17 cellular contexts compared by ENCODE assay signal in genomic region chr2:12761109-12761508, GRCh38. TPM values are rescaled to one million over a fixed set of nuclear protein-coding genes. Genes with fewer than 3 reads are reported as not detected.
A peak's percentile ranks its signal among the peaks of the same experiment; 100 is the strongest.
DNase-seq lines count a peak whose midpoint lies in the region; ATAC-seq, FAIRE-seq and TF ChIP-seq lines count a peak whose summit lies in the region.
"Had no signal": no experiment of that assay in that cellular context is flagged by ENCODE, and none has a peak within 500 bp of the region (broad histone marks: within the 10 kb centered on the region; RNA-seq: fewer than 3 reads in every experiment).

No MANE protein-coding gene starts in this region.

- intact Hi-C loops in kidney (cut with DNase I), result no loop called here

- H3K9me3 ChIP-seq in CD4-positive, CD25-positive, alpha-beta regulatory T cell (ENCODE audit: control insufficient read depth in 2 of 2, low read length in 2 of 2), result no peaks in the 10 kb centered on the region
- no peaks in the 10 kb centered on the region for H3K9me3 ChIP-seq in CD8-positive, alpha-beta memory T cell (ENCODE audit: low read length)
- H3K9me3 ChIP-seq in T-helper 17 cell (ENCODE audit: control insufficient read depth, low read length, poor library complexity, severe bottlenecking) (no peaks in the 10 kb centered on the region), kidney (ENCODE audit: control insufficient read depth in 1 of 2, low read length in 2 of 2) (no peaks in the 10 kb centered on the region)
- H3K9me3 ChIP-seq: A549 had no signal

- DNase-seq in CD4-positive, CD25-positive, alpha-beta regulatory T cell, result peak in 2 of 3 donors; percentile 5 to 24
- no peak for DNase-seq in CD8-positive, alpha-beta memory T cell
- DNase-seq in T-helper 17 cell (no peak), osteocyte (ENCODE audit: extremely low spot score, unreplicated experiment) (no peak), kidney (no peak)
- no peak for DNase-seq in central memory CD4-positive, alpha-beta T cell
- DNase-seq: Calu3, DMS 273 treated with DMSO at 0.1 percent for 48 hours, DMS79, EL, H7 had no signal

- H3K36me3 ChIP-seq in CD4-positive, CD25-positive, alpha-beta regulatory T cell (ENCODE audit: control insufficient read depth, insufficient read depth, low read length), result no peaks in the 10 kb centered on the region
- no peaks in the 10 kb centered on the region for H3K36me3 ChIP-seq in CD8-positive, alpha-beta memory T cell (ENCODE audit: insufficient read depth, low read length)
- no peaks in the 10 kb centered on the region for H3K36me3 ChIP-seq in kidney (ENCODE audit: control insufficient read depth in 1 of 2, insufficient read depth in 2 of 2, low read length in 2 of 2)

- no peaks in the 10 kb centered on the region for H3K27me3 Mint-ChIP-seq in CD4-positive, CD25-positive, alpha-beta regulatory T cell
- H3K27me3 Mint-ChIP-seq in CD8-positive, alpha-beta memory T cell, result peaks cover 0 to 2% of the 10 kb centered on the region in 2 donors
- no peaks in the 10 kb centered on the region for H3K27me3 Mint-ChIP-seq in T-helper 17 cell
- no peaks in the 10 kb centered on the region for H3K27me3 Mint-ChIP-seq in osteocyte (ENCODE audit: unreplicated experiment)

- FAIRE-seq in kidney (lab: Jason Lieb, UNC), result no peak
- FAIRE-seq: A549, G401.6, GM12891 had no signal

- H3K9ac ChIP-seq in kidney (ENCODE audit: low read length in 2 of 2), result no peak overlapping the region

- peak in 1 of 2 donors; percentile 48 for ATAC-seq in CD4-positive, CD25-positive, alpha-beta regulatory T cell (ENCODE audit: low read depth in 2 of 2)
- peak; percentile 65 for ATAC-seq in T-helper 17 cell
- no peak for ATAC-seq in GM21723 (IDR thresholded peaks at IDR 0.05; ENCODE audit: unreplicated experiment)
- ATAC-seq: A549, GM23338 had no signal

- POLR2A ChIA-PET in CD8-positive, alpha-beta memory T cell (lab: Charles Lee), result no interaction called here

- CTCF ChIA-PET in CD8-positive, alpha-beta memory T cell (lab: Charles Lee), result interaction anchor here (1.3 kb wide), 1 partner anchor 43 kb away, joined by 3 read pairs; no protein-coding TSS in a partner anchor

- no peaks in the 10 kb centered on the region for H3K36me3 Mint-ChIP-seq in CD4-positive, CD25-positive, alpha-beta regulatory T cell
- peaks cover 0 to 10% (median 0%) of the 10 kb centered on the region in 3 donors for H3K36me3 Mint-ChIP-seq in CD8-positive, alpha-beta memory T cell
- H3K36me3 Mint-ChIP-seq in T-helper 17 cell (ENCODE audit: low read depth) (no peaks in the 10 kb centered on the region), osteocyte (ENCODE audit: unreplicated experiment) (no peaks in the 10 kb centered on the region)
- H3K36me3 Mint-ChIP-seq: CD14-positive monocyte had no signal

- peaks cover 13 to 19% (median 16%) of the 10 kb centered on the region in 4 donors for H3K4me1 Mint-ChIP-seq in CD4-positive, CD25-positive, alpha-beta regulatory T cell
- peaks cover 11 to 14% (median 13%) of the 10 kb centered on the region in 3 donors for H3K4me1 Mint-ChIP-seq in CD8-positive, alpha-beta memory T cell
- H3K4me1 Mint-ChIP-seq in T-helper 17 cell, result peaks cover 12% of the 10 kb centered on the region
- H3K4me1 Mint-ChIP-seq in osteocyte (ENCODE audit: unreplicated experiment), result peaks cover 58% of the 10 kb centered on the region
- H3K4me1 Mint-ChIP-seq: CD14-positive monocyte had no signal

- no peaks in the 10 kb centered on the region for H3K27me3 ChIP-seq in CD4-positive, CD25-positive, alpha-beta regulatory T cell (ENCODE audit: control insufficient read depth, insufficient read depth, low read length)
- no peaks in the 10 kb centered on the region for H3K27me3 ChIP-seq in CD8-positive, alpha-beta memory T cell (ENCODE audit: insufficient read depth, low read length, poor library complexity, severe bottlenecking)

- peak overlapping the region; percentile 28 for H3K4me3 ChIP-seq in CD4-positive, CD25-positive, alpha-beta regulatory T cell (ENCODE audit: low read depth, low read length)
- H3K4me3 ChIP-seq in CD8-positive, alpha-beta memory T cell (ENCODE audit: low read length), result no peak overlapping the region
- no peak overlapping the region for H3K4me3 ChIP-seq in kidney (ENCODE audit: low read length in 2 of 2)
- H3K4me3 ChIP-seq: A549, GM23338 had no signal

- H3K27ac Mint-ChIP-seq in CD4-positive, CD25-positive, alpha-beta regulatory T cell, result peak overlapping the region in 2 of 3 donors; percentile 17 to 21
- H3K27ac Mint-ChIP-seq in CD8-positive, alpha-beta memory T cell, result peak overlapping the region in 1 of 8 donors; percentile 27
- H3K27ac Mint-ChIP-seq in T-helper 17 cell, result peak overlapping the region; percentile 46
- peak overlapping the region; percentile 1 for H3K27ac Mint-ChIP-seq in osteocyte (ENCODE audit: unreplicated experiment)
- H3K27ac Mint-ChIP-seq: CD14-positive monocyte, GM23338 had no signal

- H3K4me1 ChIP-seq in CD4-positive, CD25-positive, alpha-beta regulatory T cell (ENCODE audit: control insufficient read depth, insufficient read depth, low read length, poor library complexity, severe bottlenecking), result peaks cover 11% of the 10 kb centered on the region
- H3K4me1 ChIP-seq in CD8-positive, alpha-beta memory T cell (ENCODE audit: insufficient read depth, low read length), result peaks cover 4% of the 10 kb centered on the region
- H3K4me1 ChIP-seq in kidney (ENCODE audit: control insufficient read depth in 1 of 2, insufficient read depth in 1 of 2, low read depth in 1 of 2, low read length in 2 of 2), result no peaks in the 10 kb centered on the region
- H3K4me1 ChIP-seq: A549 had no signal

- H3K9me3 Mint-ChIP-seq in CD4-positive, CD25-positive, alpha-beta regulatory T cell, result peaks cover 0 to 9% (median 0%) of the 10 kb centered on the region in 7 donors
- H3K9me3 Mint-ChIP-seq in CD8-positive, alpha-beta memory T cell, result peaks cover 0 to 7% (median 0%) of the 10 kb centered on the region in 5 donors
- peaks cover 6% of the 10 kb centered on the region for H3K9me3 Mint-ChIP-seq in osteocyte (ENCODE audit: unreplicated experiment)
- H3K9me3 Mint-ChIP-seq: GM23338 had no signal

- H3K4me3 Mint-ChIP-seq in CD4-positive, CD25-positive, alpha-beta regulatory T cell, result peak overlapping the region in 1 of 4 donors; percentile 65
- peak overlapping the region in 4 of 7 donors; percentile 16 to 38 (median 18) for H3K4me3 Mint-ChIP-seq in CD8-positive, alpha-beta memory T cell
- peak overlapping the region; percentile 10 for H3K4me3 Mint-ChIP-seq in T-helper 17 cell
- no peak overlapping the region for H3K4me3 Mint-ChIP-seq in osteocyte (ENCODE audit: unreplicated experiment)
- H3K4me3 Mint-ChIP-seq: CD14-positive monocyte, GM23338 had no signal

- no peak for TF ChIP-seq CTCF in osteocyte (IDR thresholded peaks at IDR 0.05)
- TF ChIP-seq CTCF in kidney (IDR thresholded peaks at IDR 0.05; ENCODE audit: borderline replicate concordance, extremely low read depth, insufficient read depth), result no peak

- H3K27ac ChIP-seq in CD4-positive, CD25-positive, alpha-beta regulatory T cell (ENCODE audit: insufficient read depth, low read length, poor library complexity, severe bottlenecking), result no peak overlapping the region
- H3K27ac ChIP-seq in CD8-positive, alpha-beta memory T cell (ENCODE audit: low read depth, low read length), result no peak overlapping the region
- H3K27ac ChIP-seq in kidney (ENCODE audit: low read depth in 2 of 2, low read length in 2 of 2), result no peak overlapping the region
- H3K27ac ChIP-seq: A549 had no signal

RNA-seq across cellular contexts. Expression of gene TRIB2, which starts 44.4 kb away (rescaled TPM):
- 180 TPM for total RNA-seq in CD4-positive, CD25-positive, alpha-beta regulatory T cell
- polyA plus RNA-seq in CD4-positive, CD25-positive, alpha-beta regulatory T cell, result 100 to 1,000 TPM in 3 of 4 donors, 10 to 100 TPM in 1; 87.6 to 131 (median 109) TPM
- 1 to 10 TPM; 9.4 to 9.6 TPM for total RNA-seq in CD8-positive, alpha-beta memory T cell
- polyA plus RNA-seq in CD8-positive, alpha-beta memory T cell, result 48.6 TPM
- total RNA-seq in T-helper 17 cell (100 to 1,000 TPM; 166 to 170 TPM), osteocyte (142 and 146 TPM in 2 replicates), kidney (69.2 TPM)
- polyA plus RNA-seq in kidney (ENCODE audit: insufficient read depth, low read depth, low replicate concordance), result 29.6 TPM

Comparison
In these comparisons a context has a peak if more than half of its experiments do, and no peak if none do; other contexts are left out.
1. DNase-seq: peak in CD4-positive, CD25-positive, alpha-beta regulatory T cell (2 of 3); none in CD8-positive, alpha-beta memory T cell (0 of 5), T-helper 17 cell (0 of 3), osteocyte (single experiment), kidney (single experiment) and central memory CD4-positive, alpha-beta T cell (single experiment).